Comparison of ENCODE assay signal across 11 cellular contexts in genomic region chr4:126993351-126993750, GRCh38.
"Had no signal": no experiment of that assay in that cellular context is flagged by ENCODE, and none has a peak within 500 bp of the region (broad histone marks: within the 10 kb centered on the region; RNA-seq: fewer than 3 reads in every experiment).

No MANE protein-coding gene starts in this region.

- H2AFZ ChIP-seq: GM23338 had no signal

- H3K4me2 ChIP-seq: GM23338 had no signal

- H3K27ac ChIP-seq: GM23248 had no signal

- H3K36me3 ChIP-seq: HAP-1 had no signal

- DNase-seq: GM23248, GOT3, H7, H9, HCEC 1CT, HFFc6 had no signal

- FAIRE-seq: H1, H54 had no signal

- H3K9me3 ChIP-seq: HAP-1 had no signal

- H3K4me3 ChIP-seq: GM23248, GM23338, HAP-1 had no signal

- ATAC-seq: GM23338, HCT116 had no signal

- H3K9ac ChIP-seq: GM23248 had no signal
